Comparison of ENCODE assay signal across 12 cellular contexts in the genomic region with DNA sequence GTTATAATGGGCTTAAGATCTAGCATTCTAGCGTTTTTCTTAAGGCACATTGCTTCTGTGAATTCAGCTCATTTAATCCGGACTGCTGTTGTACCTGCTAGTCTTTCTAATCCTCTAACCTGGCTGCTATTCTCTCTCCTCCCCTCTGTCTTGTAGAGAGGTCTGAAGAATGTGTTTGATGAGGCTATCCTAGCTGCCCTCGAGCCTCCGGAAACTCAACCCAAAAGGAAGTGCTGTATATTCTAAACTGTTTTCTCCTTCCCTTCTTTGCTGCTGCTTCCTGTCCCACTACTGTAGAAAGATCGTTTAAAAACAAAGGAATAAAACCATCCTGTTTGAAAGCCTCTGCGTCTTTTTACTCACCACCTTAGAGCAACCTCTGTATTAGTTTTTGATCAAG. TPM values are rescaled to one million over a fixed set of nuclear protein-coding genes. Genes with fewer than 3 reads are reported as not detected.
DNase-seq lines count a peak whose midpoint lies in the region; ATAC-seq, FAIRE-seq and TF ChIP-seq lines count a peak whose summit lies in the region.
"Had no signal": no experiment of that assay in that cellular context is flagged by ENCODE, and none has a peak within 500 bp of the region (broad histone marks: within the 10 kb centered on the region; RNA-seq: fewer than 3 reads in every experiment).

No MANE protein-coding gene starts in this region.

- H4K20me1 ChIP-seq in DOHH2 (ENCODE audit: control insufficient read depth, insufficient read depth, low read depth, low read length), result peaks cover 55% of the 10 kb centered on the region
- H4K20me1 ChIP-seq in K562 (replicated peaks; ENCODE audit: control insufficient read depth, insufficient read depth, low read length), result peaks cover 13% of the 10 kb centered on the region

- TF ChIP-seq EP300 in K562 (IDR thresholded peaks at IDR 0.05; ENCODE audit: low read length), result no peak

- peak overlapping the region in 2 of 3 experiments; percentile 22 to 51 for H3K27ac Mint-ChIP-seq in nephron

- WGBS in K562 (ENCODE audit: insufficient coverage, low coverage, missing lambda C conversion rate), result 76% methylated on average over 6 of the region's 6 CpGs

- peaks cover 6% of the 10 kb centered on the region for H3F3A ChIP-seq in DOHH2 (ENCODE audit: control insufficient read depth, insufficient read depth)

- no peak overlapping the region for H3K9ac ChIP-seq in K562 (ENCODE audit: insufficient read depth in 1 of 2, low read depth in 2 of 2, low read length in 2 of 2)

- POLR2A ChIA-PET in K562 (lab: Yijun Ruan, JAX), result interaction anchor here (1.1 to 1.3 kb wide), 2 partner anchors 9 to 309 kb away, joined by 3 read pairs; no protein-coding TSS in a partner anchor

- ATAC-seq in K562, result no peak; the same call in 2 of the 3 replicates
- no peak for ATAC-seq in GM21390 (IDR thresholded peaks at IDR 0.05; ENCODE audit: unreplicated experiment)
- no peak for ATAC-seq in HG02870 (IDR thresholded peaks at IDR 0.05; ENCODE audit: unreplicated experiment)
- ATAC-seq in GM18502 (IDR thresholded peaks at IDR 0.05; ENCODE audit: poor library complexity, unreplicated experiment), result no peak
- ATAC-seq: SK-N-SH treated with all-trans-retinoic acid at 6 μM for 48 hours had no signal

- H3K9me3 ChIP-seq in DOHH2 (ENCODE audit: control insufficient read depth, insufficient read depth, low read length) (no peaks in the 10 kb centered on the region), K562 (replicated peaks; ENCODE audit: control insufficient read depth, insufficient read depth, low read depth, low read length) (no peaks in the 10 kb centered on the region)

- BruUV-seq in K562 (replicated peaks; lab: Mats Ljungman, UMichigan), result no TSS peak

- no peaks in the 10 kb centered on the region for H3K9me3 Mint-ChIP-seq in nephron

- no peaks in the 10 kb centered on the region for H3K27me3 ChIP-seq in DOHH2 (ENCODE audit: control insufficient read depth, low read length)
- H3K27me3 ChIP-seq in K562 (ENCODE audit: control insufficient read depth in 2 of 2, insufficient read depth in 2 of 2, low read length in 2 of 2), result no peaks in the 10 kb centered on the region

- DNase-seq in Kasumi-1 (lab: John Stamatoyannopoulos, UW) (peak; percentile 66 to 74), K562 (ENCODE audit: extremely low read depth in 1 of 4, low spot score in 3 of 4) (no peak)
- no peak for DNase-seq in stimulated activated CD4-positive, alpha-beta T cell treated with anti-CD3 and anti-CD28 coated beads, Interleukin-12 subunit alpha, Interleukin-12 subunit beta, amount 100 ng/mL, for 4 hours
- DNase-seq: activated gamma-delta T cell treated with Interleukin-2 at 50 U/mL for 16 hours, NCI-H1694 treated with DMSO at 0.1 percent for 48 hours, occipital lobe had no signal

- TF ChIP-seq CTCF in DOHH2 (IDR thresholded peaks at IDR 0.05; ENCODE audit: low read depth, low read length, poor library complexity, severe bottlenecking) (no peak), K562 (IDR thresholded peaks at IDR 0.05 in 2 of 3, conservative IDR thresholded peaks at IDR 0.05 in 1 of 3; ENCODE audit: insufficient read depth in 2 of 3, low read depth in 1 of 3, low read length in 3 of 3) (no peak), nephron (IDR thresholded peaks at IDR 0.05; ENCODE audit: unreplicated experiment in 3 of 3) (no peak)

- CTCF ChIA-PET in K562 (lab: Yijun Ruan, JAX; ENCODE audit: low intra/inter-chr PET ratio), result no interaction called here

- in situ Hi-C loops in K562 (cut with MboI), result no loop called here

- no peaks in the 10 kb centered on the region for H3K27me3 Mint-ChIP-seq in nephron (ENCODE audit: low read depth)

- peaks cover 78% of the 10 kb centered on the region for H3K36me3 ChIP-seq in DOHH2 (ENCODE audit: control insufficient read depth, low read length)
- peaks cover 86% of the 10 kb centered on the region for H3K36me3 ChIP-seq in K562 (ENCODE audit: control insufficient read depth, insufficient read depth, low read length)

- H3K4me1 ChIP-seq in DOHH2 (ENCODE audit: control insufficient read depth, low read length), result peaks cover 56% of the 10 kb centered on the region
- peaks cover 0 to 5% of the 10 kb centered on the region in 2 experiments; a peak in 1 of 5 replicates for H3K4me1 ChIP-seq in K562 (replicated peaks in 1 of 2; ENCODE audit: control insufficient read depth in 2 of 2, insufficient read depth in 2 of 2, low read length in 2 of 2)

- H3K27ac ChIP-seq in DOHH2 (ENCODE audit: low read depth, low read length) (no peak overlapping the region), K562 (ENCODE audit: extremely low read depth, low read depth, low read length) (peak overlapping the region; percentile 23; the same call in 1 of the 3 replicates)

- FAIRE-seq in K562 (lab: Jason Lieb, UNC), result no peak

- H2AFZ ChIP-seq in K562 (ENCODE audit: low read depth, low read length), result no peak overlapping the region

- H3K4me2 ChIP-seq in DOHH2 (ENCODE audit: low read length) (0 out of 2 replicates have a peak overlapping the region, but pooled peaks have one; percentile 1), K562 (ENCODE audit: insufficient read depth, low read length) (no peak overlapping the region)

- peaks cover 37% of the 10 kb centered on the region for H3K4me1 Mint-ChIP-seq in nephron

- H3K9me1 ChIP-seq in K562 (ENCODE audit: control insufficient read depth, insufficient read depth, low read length), result peaks cover 3% of the 10 kb centered on the region

- H3K79me2 ChIP-seq in DOHH2 (ENCODE audit: control insufficient read depth, low read length) (peaks cover 72% of the 10 kb centered on the region), K562 (ENCODE audit: control insufficient read depth, insufficient read depth, low read length) (peaks cover 71% of the 10 kb centered on the region)

- TF ChIP-seq POLR2A in K562 (conservative IDR thresholded peaks at IDR 0.05), result no peak

- H3K4me3 ChIP-seq in DOHH2 (ENCODE audit: low read length) (no peak overlapping the region), K562 (no peak overlapping the region)

- no peak for TF ChIP-seq RAD21 in K562 (CRISPR knock-in tag; conservative IDR thresholded peaks at IDR 0.05 in 1 of 2, IDR thresholded peaks at IDR 0.05 in 1 of 2)

- no peak overlapping the region for H3K4me3 Mint-ChIP-seq in nephron

- H3K36me3 Mint-ChIP-seq in nephron (ENCODE audit: low read depth), result peaks cover 78% of the 10 kb centered on the region

- H3K9me2 ChIP-seq in DOHH2 (replicated peaks; ENCODE audit: control insufficient read depth, low read length), result no peaks in the 10 kb centered on the region

- intact Hi-C loops in K562 (cut with micrococcal nuclease), result loop anchor here (5.0 kb wide), 1 partner anchor 62 kb away; no protein-coding TSS in a partner anchor

TF ChIP-seq in K562, 482 proteins besides CTCF, POLR2A, EP300 and RAD21:
- no peak for TF ChIP-seq ZNF24 (IDR thresholded peaks at IDR 0.05)
- TF ChIP-seq ZNF347 (CRISPR knock-in tag; IDR thresholded peaks at IDR 0.05; ENCODE audit: low read depth), result no peak
- TF ChIP-seq SUPT5H (IDR thresholded peaks at IDR 0.05), result no peak

RNA-seq across cellular contexts. Expression of a gene that starts 37.3 kb away (rescaled TPM):
- 27.3 and 52.8 TPM in 2 replicates for total RNA-seq in K562 (2011; cell fraction: chromatin; rRNA removed; ENCODE audit: low replicate concordance)
- 16.5 and 16.7 TPM in 2 replicates for total RNA-seq in K562 (2011; cell fraction: nucleolus; rRNA removed)
- 28.4 and 33.8 TPM in 2 replicates for total RNA-seq in K562 (2011; cell fraction: nucleoplasm; rRNA removed)
- total RNA-seq in K562 (2014; rRNA removed), result 186 and 222 TPM in 2 replicates
- total RNA-seq in K562 (2014; rRNA removed; fragmentation: Illumina TruSeq; extraction: Trizol), result 370 and 448 TPM in 2 replicates
- 313 and 336 TPM in 2 replicates for total RNA-seq in K562 (2015; rRNA removed; fragmentation: Illumina TruSeq; extraction: Trizol)
- 242 and 247 TPM in 2 replicates for total RNA-seq in K562 (2021)
- 331 and 398 TPM in 2 replicates for polyA plus RNA-seq in K562 (2011; rRNA removed)
- polyA plus RNA-seq in K562 (2011; cell fraction: cytosol; rRNA removed), result 104 and 188 TPM in 2 replicates
- polyA plus RNA-seq in K562 (2011; cell fraction: nucleus; rRNA removed), result 43.4 and 84.2 TPM in 2 replicates
- polyA plus RNA-seq in K562 (2012), result 204 and 451 TPM in 2 replicates
- polyA plus RNA-seq in K562 (2014; fragmentation: Illumina TruSeq; extraction: Trizol), result 345 and 351 TPM in 2 replicates
- polyA plus RNA-seq in K562 (2014; fragmentation: Nextera tagmentation; extraction: Ambion mirVana), result 100 to 1,000 TPM; 230 to 325 TPM
- 192 and 212 TPM in 2 replicates for polyA plus RNA-seq in K562 (2014; rRNA removed)
- 345 and 401 TPM in 2 replicates for polyA minus RNA-seq in K562 (2011; rRNA and poly(A)+ RNA removed)
- polyA minus RNA-seq in K562 (2011; cell fraction: cytosol; rRNA and poly(A)+ RNA removed), result 105 and 170 TPM in 2 replicates
- 11.2 and 35.4 TPM in 2 replicates for polyA minus RNA-seq in K562 (2011; cell fraction: nucleus; rRNA and poly(A)+ RNA removed)

RNA-seq across cellular contexts. Expression of a gene that starts 53.1 kb away (rescaled TPM):
- not detected in 2 replicates for total RNA-seq in K562 (2011; cell fraction: chromatin; rRNA removed; ENCODE audit: low replicate concordance)
- not detected in 2 replicates for total RNA-seq in K562 (2011; cell fraction: nucleolus; rRNA removed)
- not detected in 2 replicates for total RNA-seq in K562 (2011; cell fraction: nucleoplasm; rRNA removed)
- not detected in 2 replicates for total RNA-seq in K562 (2014; rRNA removed)
- total RNA-seq in K562 (2014; rRNA removed; fragmentation: Illumina TruSeq; extraction: Trizol), result not detected in 2 replicates
- not detected in 2 replicates for total RNA-seq in K562 (2015; rRNA removed; fragmentation: Illumina TruSeq; extraction: Trizol)
- 0.04 TPM in 1 of 2 replicates, not detected in the other for total RNA-seq in K562 (2021)
- polyA plus RNA-seq in K562 (2011; rRNA removed), result not detected in 2 replicates
- 0.01 and 0.03 TPM in 2 replicates for polyA plus RNA-seq in K562 (2011; cell fraction: cytosol; rRNA removed)
- not detected in 2 replicates for polyA plus RNA-seq in K562 (2011; cell fraction: nucleus; rRNA removed)
- 0.05 and 0.07 TPM in 2 replicates for polyA plus RNA-seq in K562 (2012)
- polyA plus RNA-seq in K562 (2014; fragmentation: Illumina TruSeq; extraction: Trizol), result not detected in 2 replicates
- under 1 TPM in 1 of 2 experiments, not detected in 1; 0.01 TPM for polyA plus RNA-seq in K562 (2014; fragmentation: Nextera tagmentation; extraction: Ambion mirVana)
- not detected in 2 replicates for polyA plus RNA-seq in K562 (2014; rRNA removed)
- polyA minus RNA-seq in K562 (2011; rRNA and poly(A)+ RNA removed), result not detected in 2 replicates
- polyA minus RNA-seq in K562 (2011; cell fraction: cytosol; rRNA and poly(A)+ RNA removed), result not detected in 2 replicates
- polyA minus RNA-seq in K562 (2011; cell fraction: nucleus; rRNA and poly(A)+ RNA removed), result not detected in 2 replicates

Comparison
In these comparisons a context has a peak if more than half of its experiments do, and no peak if none do; other contexts are left out.
1. DNase-seq: peak in Kasumi-1 (2 of 2); none in K562 (0 of 4) and stimulated activated CD4-positive, alpha-beta T cell treated with anti-CD3 and anti-CD28 coated beads, Interleukin-12 subunit alpha, Interleukin-12 subunit beta, amount 100 ng/mL, for 4 hours (single experiment).